In genomic region chr6:52519618-52520017, GRCh38 we compare ENCODE assay signal across 18 cellular contexts. TPM values are rescaled to one million over a fixed set of nuclear protein-coding genes. Genes with fewer than 3 reads are reported as not detected.
DNase-seq lines count a peak whose midpoint lies in the region; ATAC-seq, FAIRE-seq and TF ChIP-seq lines count a peak whose summit lies in the region.
"Had no signal": no experiment of that assay in that cellular context is flagged by ENCODE, and none has a peak within 500 bp of the region (broad histone marks: within the 10 kb centered on the region; RNA-seq: fewer than 3 reads in every experiment).

No MANE protein-coding gene starts in this region.

- H3T11ph ChIP-seq in H9 (ENCODE audit: low read length) = no peak overlapping the region

- no peak overlapping the region for H4K8ac ChIP-seq in H9 (replicated peaks; ENCODE audit: insufficient read length, low read depth, low read length)

- H3K27me3 ChIP-seq in Panc1 (ENCODE audit: control insufficient read depth, insufficient read depth, low read length) = no peaks in the 10 kb centered on the region
- no peaks in the 10 kb centered on the region for H3K27me3 ChIP-seq in endothelial cell of umbilical vein (ENCODE audit: control insufficient read depth in 2 of 2, insufficient read depth in 2 of 2, low read length in 2 of 2)
- H3K27me3 ChIP-seq in H9 (ENCODE audit: insufficient read depth, low read length) = no peaks in the 10 kb centered on the region
- H3K27me3 ChIP-seq: SJSA1 had no signal

- peaks cover 97% of the 10 kb centered on the region for H3K4me1 Mint-ChIP-seq in osteocyte (ENCODE audit: unreplicated experiment)
- H3K4me1 Mint-ChIP-seq in H9 = peaks cover 33 to 41% of the 10 kb centered on the region in 2 experiments

- in situ Hi-C loops in Panc1 (cut with HindIII; ENCODE audit: low pct_unique_long_range_greater_than_20kb, low sequenced_read_pairs) = no loop called here

- H3K56ac ChIP-seq in H9 (ENCODE audit: insufficient read length, low read depth, low read length) = no peak overlapping the region

- dilution Hi-C loops in endothelial cell of umbilical vein (cut with MboI; ENCODE audit: extremely low pct_ligation_motif_present, low sequenced_read_pairs) = no loop called here

- H3K27ac ChIP-seq in Panc1 (ENCODE audit: low read length) = peak overlapping the region; percentile 98
- H3K27ac ChIP-seq in endothelial cell of umbilical vein (ENCODE audit: insufficient read depth, low read depth, low read length) = no peak overlapping the region
- H3K27ac ChIP-seq in H9 (ENCODE audit: insufficient read length, low read depth, low read length) = no peak overlapping the region
- H3K27ac ChIP-seq: C4-2B, SJSA1 had no signal

- CTCF ChIA-PET in Panc1 (lab: Charles Lee) = no interaction called here
- CTCF ChIA-PET in endothelial cell of umbilical vein (lab: Charles Lee) = interaction anchor here (1.5 kb wide), 2 partner anchors 8 to 103 kb away, joined by 3 to 4 read pairs; no protein-coding TSS in a partner anchor

- H4K20me1 ChIP-seq in endothelial cell of umbilical vein (replicated peaks; ENCODE audit: control insufficient read depth, extremely low read depth, insufficient read depth, low read length) (no peaks in the 10 kb centered on the region), H9 (ENCODE audit: control insufficient read depth, insufficient read depth, insufficient read length) (no peaks in the 10 kb centered on the region)

- no peaks in the 10 kb centered on the region for H3K79me1 ChIP-seq in H9 (ENCODE audit: insufficient read depth, low read depth, low read length, poor library complexity, severe bottlenecking)

- H2AK5ac ChIP-seq in H9 (ENCODE audit: insufficient read length, low read length) = no peak overlapping the region

- intact Hi-C loops in Panc1 (cut with micrococcal nuclease; ENCODE audit: unreplicated experiment) (loop anchor here (5.0 kb wide), 1 partner anchor 58 kb away; the partner anchor contains the start of gene TRAM2), endothelial cell of umbilical vein (cut with micrococcal nuclease) (loop anchor here (10.0 kb wide), 1 partner anchor 475 kb away; the partner anchor contains the start of gene GSTA4)

- H2BK120ac ChIP-seq in H9 (ENCODE audit: low read depth, low read length, poor library complexity, severe bottlenecking) = no peak overlapping the region

- no peaks in the 10 kb centered on the region for H3K9me1 ChIP-seq in endothelial cell of umbilical vein (replicated peaks; ENCODE audit: control insufficient read depth, extremely low read depth, insufficient read depth, low read length)

- H3K4me2 ChIP-seq in endothelial cell of umbilical vein (ENCODE audit: insufficient read depth, low read length) = no peak overlapping the region
- H3K4me2 ChIP-seq in H9 (ENCODE audit: insufficient read depth, insufficient read length, low read length) = no peak overlapping the region

- no peak overlapping the region for H2BK15ac ChIP-seq in H9 (ENCODE audit: low read depth, low read length)

- H3K36me3 ChIP-seq in Panc1 (ENCODE audit: control insufficient read depth, insufficient read depth, low read length) (peaks cover 5% of the 10 kb centered on the region; the same call in 1 of the 2 replicates), endothelial cell of umbilical vein (ENCODE audit: control insufficient read depth in 2 of 2, extremely low read depth in 1 of 2, insufficient read depth in 2 of 2, low read length in 2 of 2) (peaks cover 12% of the 10 kb centered on the region in 2 experiments)

- BruUV-seq in Panc1 (replicated peaks; lab: Mats Ljungman, UMichigan) = no TSS peak
- no TSS peak for BruUV-seq in endothelial cell of umbilical vein (replicated peaks; lab: Mats Ljungman, UMichigan)

- no peaks in the 10 kb centered on the region for H3K23me2 ChIP-seq in H9 (ENCODE audit: insufficient read length, low read depth, low read length, poor library complexity, severe bottlenecking)

- no peak overlapping the region for H2BK5ac ChIP-seq in H9 (ENCODE audit: insufficient read length, low read length)

- H2AFZ ChIP-seq in endothelial cell of umbilical vein (ENCODE audit: low read depth, low read length) = no peak overlapping the region
- H2AFZ ChIP-seq in H9 (ENCODE audit: low read length) = no peak overlapping the region

- H3K14ac ChIP-seq in H9 (ENCODE audit: insufficient read depth, low read length) = no peak overlapping the region

- H2BK12ac ChIP-seq in H9 (ENCODE audit: insufficient read length, low read depth, low read length) = no peak overlapping the region

- TF ChIP-seq POLR2A in endothelial cell of umbilical vein (IDR thresholded peaks at IDR 0.05; ENCODE audit: low read depth, low read length) = no peak

- FAIRE-seq in endothelial cell of umbilical vein (lab: Jason Lieb, UNC) = no peak
- FAIRE-seq: GM18507 had no signal

- H3K9me3 ChIP-seq in Panc1 (ENCODE audit: control insufficient read depth, insufficient read depth, low read depth, low read length) = no peaks in the 10 kb centered on the region
- no peaks in the 10 kb centered on the region for H3K9me3 ChIP-seq in endothelial cell of umbilical vein (replicated peaks; ENCODE audit: control insufficient read depth, insufficient read depth, low read length)
- no peaks in the 10 kb centered on the region for H3K9me3 ChIP-seq in H9 (ENCODE audit: control insufficient read depth, low read depth, low read length)
- H3K9me3 ChIP-seq: SJSA1 had no signal

- H3K4me3 ChIP-seq in Panc1 (ENCODE audit: low read depth in 2 of 2, low read length in 2 of 2) (no peak overlapping the region), endothelial cell of umbilical vein (replicated peaks in 1 of 3; ENCODE audit: insufficient read depth in 1 of 3, low read depth in 1 of 3, low read length in 3 of 3) (no peak overlapping the region)
- H3K4me3 ChIP-seq: SJSA1 had no signal

- H3K18ac ChIP-seq in H9 (ENCODE audit: insufficient read length, low read depth, low read length) = no peak overlapping the region

- no peak overlapping the region for H3K4me3 Mint-ChIP-seq in osteocyte (ENCODE audit: unreplicated experiment)
- no peak overlapping the region for H3K4me3 Mint-ChIP-seq in H9
- H3K4me3 Mint-ChIP-seq: CD8-positive, alpha-beta memory T cell had no signal

- H3K36me3 Mint-ChIP-seq in osteocyte (ENCODE audit: unreplicated experiment) (peaks cover 62% of the 10 kb centered on the region), H9 (ENCODE audit: insufficient read depth in 1 of 3, low read depth in 3 of 3) (peaks cover 0 to 17% (median 4%) of the 10 kb centered on the region in 3 experiments; a peak in 3 of 7 replicates)

- WGBS in H9 (ENCODE audit: extremely low coverage, insufficient read length, low lambda C conversion rate) = no CpG with 5 or more reads among the region's 4 CpGs

- no peak for ATAC-seq in Panc1

- H3K4ac ChIP-seq in H9 (ENCODE audit: low read depth, low read length) = no peak overlapping the region

- no peak overlapping the region for H2BK20ac ChIP-seq in H9 (ENCODE audit: low read depth, low read length, poor library complexity, severe bottlenecking)

- peaks cover 70% of the 10 kb centered on the region for H3K4me1 ChIP-seq in Panc1 (ENCODE audit: control insufficient read depth, insufficient read depth, low read length)
- H3K4me1 ChIP-seq in endothelial cell of umbilical vein (ENCODE audit: control insufficient read depth, extremely low read depth, insufficient read depth, low read length) = peaks cover 74% of the 10 kb centered on the region
- no peaks in the 10 kb centered on the region; the same call in 1 of the 2 replicates for H3K4me1 ChIP-seq in H9 (ENCODE audit: insufficient read depth, low read length)

- no peak overlapping the region for H4K5ac ChIP-seq in H9 (ENCODE audit: insufficient read length, low read depth, low read length)

- no peak overlapping the region for H4K91ac ChIP-seq in H9 (ENCODE audit: insufficient read length, low read depth, low read length)

- no peaks in the 10 kb centered on the region for H3K9me3 Mint-ChIP-seq in osteocyte (ENCODE audit: unreplicated experiment)
- H3K9me3 Mint-ChIP-seq in H9 = no peaks in the 10 kb centered on the region
- H3K9me3 Mint-ChIP-seq: CD8-positive, alpha-beta memory T cell had no signal

- DNase-seq in ELR (ENCODE audit: low read depth) (peak; percentile 66), Panc1 (ENCODE audit: low read depth, low spot score) (no peak), endothelial cell of umbilical vein (ENCODE audit: low read depth, low spot score) (peak; percentile 29), osteocyte (ENCODE audit: extremely low spot score, unreplicated experiment) (no peak), germinal center (ENCODE audit: low spot score) (no peak), H9 (no peak)
- no peak for DNase-seq in activated CD4-positive, alpha-beta T cell treated with anti-CD3 and anti-CD28 coated beads, Interleukin-2, amount 50 U/mL, for 48 hours
- DNase-seq: CD8-positive, alpha-beta memory T cell; GDM1; KG1; NCI-H1105; NCI-H146; NCI-H2029; NCI-H2227 treated with DMSO at 0.1 percent for 48 hours; NCI-H510A had no signal

- no peak overlapping the region for H3K23ac ChIP-seq in H9 (ENCODE audit: insufficient read length, low read depth, low read length)

- TF ChIP-seq CTCF in Panc1 (IDR thresholded peaks at IDR 0.05) = no peak
- no peak for TF ChIP-seq CTCF in endothelial cell of umbilical vein (IDR thresholded peaks at IDR 0.05; ENCODE audit: extremely low read depth in 1 of 2, insufficient read depth in 1 of 2, low read depth in 1 of 2, low read length in 2 of 2)
- TF ChIP-seq CTCF in osteocyte (IDR thresholded peaks at IDR 0.05) = no peak
- TF ChIP-seq CTCF in H9 (conservative IDR thresholded peaks at IDR 0.05) = no peak

- no peaks in the 10 kb centered on the region for H3K27me3 Mint-ChIP-seq in osteocyte (ENCODE audit: unreplicated experiment)
- H3K27me3 Mint-ChIP-seq in H9 (ENCODE audit: low read depth) = no peaks in the 10 kb centered on the region
- H3K27me3 Mint-ChIP-seq: CD8-positive, alpha-beta memory T cell had no signal

- H3K79me2 ChIP-seq in endothelial cell of umbilical vein (ENCODE audit: control insufficient read depth, insufficient read depth, low read length) = peaks cover 46% of the 10 kb centered on the region
- peaks cover 2% of the 10 kb centered on the region; the same call in 1 of the 2 replicates for H3K79me2 ChIP-seq in H9 (ENCODE audit: insufficient read depth, low read length)

- peak overlapping the region; percentile 99 for H3K27ac Mint-ChIP-seq in osteocyte (ENCODE audit: unreplicated experiment)
- no peak overlapping the region for H3K27ac Mint-ChIP-seq in H9

- H3K9ac ChIP-seq in endothelial cell of umbilical vein (replicated peaks; ENCODE audit: extremely low read depth, insufficient read depth, low read length) = no peak overlapping the region
- no peak overlapping the region for H3K9ac ChIP-seq in H9 (ENCODE audit: extremely low read depth, insufficient read length, low read length)

- POLR2A ChIA-PET in Panc1 (lab: Charles Lee) (no interaction called here), endothelial cell of umbilical vein (lab: Charles Lee) (no interaction called here)

RNA-seq across cellular contexts. Expression of gene TRAM2, which starts 57.2 kb away (rescaled TPM):
- total RNA-seq in Panc1 (2021; ENCODE audit: unreplicated experiment) = 56.7 TPM
- polyA plus RNA-seq in Panc1 (2012; ENCODE audit: insufficient read length) = 32.2 TPM
- 85.9 and 98.6 TPM in 2 replicates for total RNA-seq in endothelial cell of umbilical vein
- 79.5 and 85.7 TPM in 2 replicates for polyA plus RNA-seq in endothelial cell of umbilical vein
- polyA plus RNA-seq in endothelial cell of umbilical vein (2011; cell fraction: cytosol; rRNA removed) = 79.3 and 81.1 TPM in 2 replicates
- polyA plus RNA-seq in endothelial cell of umbilical vein (2011; cell fraction: nucleus; rRNA removed) = 129 and 133 TPM in 2 replicates
- 35.6 and 64.2 TPM in 2 replicates for polyA plus RNA-seq in endothelial cell of umbilical vein (2012)
- 123 and 155 TPM in 2 replicates for polyA minus RNA-seq in endothelial cell of umbilical vein
- polyA minus RNA-seq in endothelial cell of umbilical vein (2011; cell fraction: cytosol; rRNA and poly(A)+ RNA removed) = 11.6 TPM
- 51.9 and 71.3 TPM in 2 replicates for polyA minus RNA-seq in endothelial cell of umbilical vein (2011; cell fraction: nucleus; rRNA and poly(A)+ RNA removed)
- total RNA-seq in osteocyte = 320 and 339 TPM in 2 replicates
- total RNA-seq in H9 (2021) = 20.5 and 21.2 TPM in 2 replicates

Comparison
In these comparisons a context has a peak if more than half of its experiments do, and no peak if none do; other contexts are left out.
1. DNase-seq: peak in ELR (single experiment) and endothelial cell of umbilical vein (single experiment); none in Panc1 (single experiment), osteocyte (single experiment), activated CD4-positive, alpha-beta T cell treated with anti-CD3 and anti-CD28 coated beads, Interleukin-2, amount 50 U/mL, for 48 hours (0 of 2), germinal center (single experiment) and H9 (single experiment).